In the genomic region with DNA sequence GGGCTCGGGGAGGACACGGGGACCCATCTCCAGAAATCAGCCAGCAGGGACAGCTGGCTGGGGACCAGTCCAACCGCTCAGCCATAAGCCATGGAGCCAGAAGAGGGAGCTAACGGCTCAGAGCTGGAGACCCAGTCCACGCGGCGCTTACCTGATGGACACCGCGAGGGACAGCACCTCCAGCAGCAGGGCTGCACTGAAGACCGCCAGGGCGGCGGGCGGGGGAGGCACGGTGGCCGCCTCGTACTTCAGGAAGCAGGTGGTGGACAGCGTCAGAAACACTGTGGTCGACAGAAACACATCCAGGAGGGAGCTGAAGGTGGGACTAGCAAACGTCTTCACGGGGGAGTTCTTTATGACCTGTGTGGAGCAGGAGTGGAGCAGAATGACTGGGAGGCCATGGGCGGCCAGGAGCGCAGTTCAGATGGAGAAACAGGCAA, we compare ENCODE assay signal across 8 cellular contexts.
DNase-seq lines count a peak whose midpoint lies in the region; ATAC-seq, FAIRE-seq and TF ChIP-seq lines count a peak whose summit lies in the region.

No MANE protein-coding gene starts in this region.

- no peaks in the 10 kb centered on the region for H4K20me1 ChIP-seq in DND-41 (ENCODE audit: insufficient read depth, low read length)
- H4K20me1 ChIP-seq in HepG2 (ENCODE audit: insufficient read depth, low read length) = no peaks in the 10 kb centered on the region

- peak overlapping the region; percentile 88 for H3K27ac Mint-ChIP-seq in stimulated activated effector memory CD8-positive, alpha-beta T cell treated with anti-CD3 and anti-CD28 coated beads, Interleukin-12 subunit alpha, Interleukin-12 subunit beta, amount 100 ng/mL, for 72 hours

- in situ Hi-C loops in HepG2 (cut with HindIII; ENCODE audit: extremely low pct_ligation_motif_present, low pct_unique_long_range_greater_than_20kb) = no loop called here

- H3K27ac ChIP-seq in DND-41 (ENCODE audit: low read length) (no peak overlapping the region), colonic mucosa (no peak overlapping the region), HepG2 (ENCODE audit: extremely low read length, insufficient read depth, low read length) (no peak overlapping the region)

- no peaks in the 10 kb centered on the region for H3K9me3 Mint-ChIP-seq in stimulated activated effector memory CD8-positive, alpha-beta T cell treated with anti-CD3 and anti-CD28 coated beads, Interleukin-12 subunit alpha, Interleukin-12 subunit beta, amount 100 ng/mL, for 72 hours

- TF ChIP-seq EP300 in HepG2 (IDR thresholded peaks at IDR 0.05; ENCODE audit: low read depth in 2 of 2, low read length in 2 of 2) (no peak), HepG2 (CRISPR knock-in tag; IDR thresholded peaks at IDR 0.05; ENCODE audit: borderline replicate concordance) (no peak)

- H3K9ac ChIP-seq in DND-41 (ENCODE audit: low read depth, low read length) = no peak overlapping the region
- H3K9ac ChIP-seq in colonic mucosa (ENCODE audit: low read depth in 2 of 2, low read length in 2 of 2) = no peak overlapping the region
- no peak overlapping the region for H3K9ac ChIP-seq in HepG2 (ENCODE audit: insufficient read depth, low read depth, low read length)

- POLR2A ChIA-PET in HepG2 (lab: Yijun Ruan, JAX) = no interaction called here

- TF ChIP-seq CTCF in DND-41 (IDR thresholded peaks at IDR 0.05; ENCODE audit: borderline replicate concordance, extremely low read depth, low read length, poor library complexity, severe bottlenecking) (peak; percentile 34), WI38 (IDR thresholded peaks at IDR 0.05; ENCODE audit: low read depth, low read length) (peak; percentile 58), colonic mucosa (IDR thresholded peaks at IDR 0.05) (peak; percentile 65), HepG2 (CRISPR knock-in tag; IDR thresholded peaks at IDR 0.05) (peak; percentile 82)

- FAIRE-seq in HepG2 (lab: Jason Lieb, UNC) = no peak

- DNase-seq in DND-41 (peak; percentile 5), NCI-H1417 treated with DMSO at 0.1 percent for 48 hours (lab: John Stamatoyannopoulos, UW) (peak; percentile 46), colonic mucosa (peak; percentile 77), HepG2 (ENCODE audit: low spot score) (peak; percentile 25)
- DNase-seq in stimulated activated effector memory CD8-positive, alpha-beta T cell treated with anti-CD3 and anti-CD28 coated beads, Interleukin-12 subunit alpha, Interleukin-12 subunit beta, amount 100 ng/mL, for 72 hours (ENCODE audit: low spot score in 2 of 2) = peak; percentile 17 to 62

- peaks cover 10% of the 10 kb centered on the region for H3K4me1 Mint-ChIP-seq in stimulated activated effector memory CD8-positive, alpha-beta T cell treated with anti-CD3 and anti-CD28 coated beads, Interleukin-12 subunit alpha, Interleukin-12 subunit beta, amount 100 ng/mL, for 72 hours

- no peak for TF ChIP-seq POLR2A in HepG2 (IDR thresholded peaks at IDR 0.05; ENCODE audit: insufficient read depth in 1 of 2, low read depth in 2 of 2, low read length in 2 of 2)

- TF ChIP-seq RAD21 in HepG2 (CRISPR knock-in tag; IDR thresholded peaks at IDR 0.05) = peak; percentile 86

- WGBS in HepG2 (ENCODE audit: low lambda C conversion rate) = 86% methylated on average over 21 of the region's 22 CpGs

- no peaks in the 10 kb centered on the region for H3K79me2 ChIP-seq in DND-41 (ENCODE audit: insufficient read depth, low read length)
- no peaks in the 10 kb centered on the region for H3K79me2 ChIP-seq in HepG2 (ENCODE audit: insufficient read depth, low read length)

- H3K36me3 Mint-ChIP-seq in stimulated activated effector memory CD8-positive, alpha-beta T cell treated with anti-CD3 and anti-CD28 coated beads, Interleukin-12 subunit alpha, Interleukin-12 subunit beta, amount 100 ng/mL, for 72 hours = peaks cover 26% of the 10 kb centered on the region

- CTCF ChIA-PET in HepG2 (lab: Yijun Ruan, JAX; ENCODE audit: low intra/inter-chr PET ratio, low total read pairs) = interaction anchor here (1.3 kb wide), 1 partner anchor 271 kb away, joined by 5 read pairs; no protein-coding TSS in a partner anchor

- intact Hi-C loops in colonic mucosa (cut with DNase I) = loop anchor here (10.0 kb wide), 2 partner anchors 132 to 202 kb away; a partner anchor contains a TSS
- intact Hi-C loops in HepG2 (cut with micrococcal nuclease; ENCODE audit: unreplicated experiment) = no loop called here

- BruUV-seq in HepG2 (replicated peaks; lab: Mats Ljungman, UMichigan) = no TSS peak

- no peak for ATAC-seq in DND-41 (ENCODE audit: insufficient read depth, low read depth)
- peak; percentile 69 for ATAC-seq in HepG2
- ATAC-seq in stimulated activated effector memory CD8-positive, alpha-beta T cell treated with anti-CD3 and anti-CD28 coated beads, Interleukin-12 subunit alpha, Interleukin-12 subunit beta, amount 100 ng/mL, for 72 hours = peak; percentile 75
- no peak for ATAC-seq in GM21576 (IDR thresholded peaks at IDR 0.05; ENCODE audit: unreplicated experiment)
- ATAC-seq in GM21786 (IDR thresholded peaks at IDR 0.05; ENCODE audit: unreplicated experiment) = no peak

- H3K4me1 ChIP-seq in DND-41 (ENCODE audit: insufficient read depth, low read length) (no peaks in the 10 kb centered on the region), colonic mucosa (no peaks in the 10 kb centered on the region), HepG2 (ENCODE audit: insufficient read depth, low read length) (no peaks in the 10 kb centered on the region)

- H3K4me3 ChIP-seq in DND-41 (ENCODE audit: low read depth in 1 of 2, low read length in 2 of 2) (no peak overlapping the region), WI38 (ENCODE audit: low read depth, low read length) (no peak overlapping the region), colonic mucosa (no peak overlapping the region), HepG2 (replicated peaks in 1 of 3; ENCODE audit: insufficient read depth in 1 of 3, low read depth in 2 of 3, low read length in 3 of 3) (no peak overlapping the region)

- H3K27me3 ChIP-seq in DND-41 (ENCODE audit: insufficient read depth, low read length, poor library complexity) (peaks cover 31% of the 10 kb centered on the region), colonic mucosa (no peaks in the 10 kb centered on the region), HepG2 (ENCODE audit: control insufficient read depth in 1 of 2, insufficient read depth in 2 of 2, low read length in 2 of 2) (no peaks in the 10 kb centered on the region)

- no peak overlapping the region for H3K4me2 ChIP-seq in DND-41 (ENCODE audit: insufficient read depth, low read length)
- no peak overlapping the region for H3K4me2 ChIP-seq in HepG2 (ENCODE audit: low read depth, low read length)

- H2AFZ ChIP-seq in DND-41 (ENCODE audit: low read depth, low read length) (no peak overlapping the region), HepG2 (ENCODE audit: low read length) (no peak overlapping the region)

- H3K36me3 ChIP-seq in DND-41 (ENCODE audit: insufficient read depth, low read length) = no peaks in the 10 kb centered on the region
- no peaks in the 10 kb centered on the region for H3K36me3 ChIP-seq in colonic mucosa
- H3K36me3 ChIP-seq in HepG2 (replicated peaks in 1 of 2; ENCODE audit: control insufficient read depth in 1 of 2, insufficient read depth in 2 of 2, low read length in 2 of 2) = peaks cover 17 to 57% of the 10 kb centered on the region in 2 experiments

- H3K9me3 ChIP-seq in DND-41 (ENCODE audit: insufficient read depth, low read length, severe bottlenecking) (no peaks in the 10 kb centered on the region), colonic mucosa (no peaks in the 10 kb centered on the region), HepG2 (ENCODE audit: low read length) (no peaks in the 10 kb centered on the region)

- H3K4me3 Mint-ChIP-seq in stimulated activated effector memory CD8-positive, alpha-beta T cell treated with anti-CD3 and anti-CD28 coated beads, Interleukin-12 subunit alpha, Interleukin-12 subunit beta, amount 100 ng/mL, for 72 hours = no peak overlapping the region

TF ChIP-seq in HepG2, 621 proteins besides CTCF, POLR2A, EP300 and RAD21 (continues in another document):
- TF ChIP-seq ZNF672 (CRISPR knock-in tag; IDR thresholded peaks at IDR 0.05) (no peak), ZNF383 (CRISPR knock-in tag; IDR thresholded peaks at IDR 0.05; ENCODE audit: borderline replicate concordance) (no peak), SALL1 (CRISPR knock-in tag; IDR thresholded peaks at IDR 0.05) (peak; percentile 29; the same call in 1 of the 2 replicates)
- TF ChIP-seq, protein P1, sequence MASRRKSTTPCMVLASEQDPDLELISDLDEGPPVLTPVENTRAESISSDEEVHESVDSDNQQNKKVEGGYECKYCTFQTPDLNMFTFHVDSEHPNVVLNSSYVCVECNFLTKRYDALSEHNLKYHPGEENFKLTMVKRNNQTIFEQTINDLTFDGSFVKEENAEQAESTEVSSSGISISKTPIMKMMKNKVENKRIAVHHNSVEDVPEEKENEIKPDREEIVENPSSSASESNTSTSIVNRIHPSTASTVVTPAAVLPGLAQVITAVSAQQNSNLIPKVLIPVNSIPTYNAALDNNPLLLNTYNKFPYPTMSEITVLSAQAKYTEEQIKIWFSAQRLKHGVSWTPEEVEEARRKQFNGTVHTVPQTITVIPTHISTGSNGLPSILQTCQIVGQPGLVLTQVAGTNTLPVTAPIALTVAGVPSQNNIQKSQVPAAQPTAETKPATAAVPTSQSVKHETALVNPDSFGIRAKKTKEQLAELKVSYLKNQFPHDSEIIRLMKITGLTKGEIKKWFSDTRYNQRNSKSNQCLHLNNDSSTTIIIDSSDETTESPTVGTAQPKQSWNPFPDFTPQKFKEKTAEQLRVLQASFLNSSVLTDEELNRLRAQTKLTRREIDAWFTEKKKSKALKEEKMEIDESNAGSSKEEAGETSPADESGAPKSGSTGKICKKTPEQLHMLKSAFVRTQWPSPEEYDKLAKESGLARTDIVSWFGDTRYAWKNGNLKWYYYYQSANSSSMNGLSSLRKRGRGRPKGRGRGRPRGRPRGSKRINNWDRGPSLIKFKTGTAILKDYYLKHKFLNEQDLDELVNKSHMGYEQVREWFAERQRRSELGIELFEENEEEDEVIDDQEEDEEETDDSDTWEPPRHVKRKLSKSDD (CRISPR knock-in tag; IDR thresholded peaks at IDR 0.05; ENCODE audit: low read depth) = peak; percentile 41; the same call in 1 of the 2 replicates
- TF ChIP-seq, protein P2, sequence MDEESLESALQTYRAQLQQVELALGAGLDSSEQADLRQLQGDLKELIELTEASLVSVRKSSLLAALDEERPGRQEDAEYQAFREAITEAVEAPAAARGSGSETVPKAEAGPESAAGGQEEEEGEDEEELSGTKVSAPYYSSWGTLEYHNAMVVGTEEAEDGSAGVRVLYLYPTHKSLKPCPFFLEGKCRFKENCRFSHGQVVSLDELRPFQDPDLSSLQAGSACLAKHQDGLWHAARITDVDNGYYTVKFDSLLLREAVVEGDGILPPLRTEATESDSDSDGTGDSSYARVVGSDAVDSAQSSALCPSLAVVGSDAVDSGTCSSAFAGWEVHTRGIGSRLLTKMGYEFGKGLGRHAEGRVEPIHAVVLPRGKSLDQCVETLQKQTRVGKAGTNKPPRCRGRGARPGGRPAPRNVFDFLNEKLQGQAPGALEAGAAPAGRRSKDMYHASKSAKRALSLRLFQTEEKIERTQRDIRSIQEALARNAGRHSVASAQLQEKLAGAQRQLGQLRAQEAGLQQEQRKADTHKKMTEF (CRISPR knock-in tag; IDR thresholded peaks at IDR 0.05) = no peak

Comparison
In these comparisons a context has a peak if more than half of its experiments do, and no peak if none do; other contexts are left out.
1. ATAC-seq: peak in HepG2 (single experiment) and stimulated activated effector memory CD8-positive, alpha-beta T cell treated with anti-CD3 and anti-CD28 coated beads, Interleukin-12 subunit alpha, Interleukin-12 subunit beta, amount 100 ng/mL, for 72 hours (single experiment); none in DND-41 (single experiment), GM21576 (single experiment) and GM21786 (single experiment).
2. DNase-seq: peak in every context shown above with its lines; median percentile 77 in colonic mucosa; 46 in NCI-H1417 treated with DMSO at 0.1 percent for 48 hours; 40 in stimulated activated effector memory CD8-positive, alpha-beta T cell treated with anti-CD3 and anti-CD28 coated beads, Interleukin-12 subunit alpha, Interleukin-12 subunit beta, amount 100 ng/mL, for 72 hours; 25 in HepG2; 5 in DND-41.
3. Peak in every context shown above with its lines, with median percentiles within 50 percentile points of each other: CTCF ChIP-seq.